8 cellular contexts compared by ENCODE assay signal in genomic region chr5:141604318-141604717, GRCh38. TPM values are rescaled to one million over a fixed set of nuclear protein-coding genes. Genes with fewer than 3 reads are reported as not detected.
A peak's percentile ranks its signal among the peaks of the same experiment; 100 is the strongest.
DNase-seq lines count a peak whose midpoint lies in the region; TF ChIP-seq lines count a peak whose summit lies in the region.

No MANE protein-coding gene starts in this region.

- no peak overlapping the region for H3K4me3 ChIP-seq in AG04449 (ENCODE audit: low read depth, low read length)
- no peak overlapping the region for H3K4me3 ChIP-seq in HEK293 (ENCODE audit: low read depth, low read length)
- no peak overlapping the region for H3K4me3 ChIP-seq in fibroblast of pulmonary artery (replicated peaks; ENCODE audit: low read depth, low read length)

- H3K27ac ChIP-seq in HEK293 (ENCODE audit: extremely low read depth, low read depth, low read length), result no peak overlapping the region

- no peaks in the 10 kb centered on the region for H3K9me3 ChIP-seq in HEK293 (ENCODE audit: control insufficient read depth, insufficient read depth, low read depth, low read length)

- POLR2A ChIA-PET in AG04449 (lab: Yijun Ruan, JAX), result interaction anchor here (0.9 to 1.0 kb wide), 2 partner anchors 12 to 15 kb away, joined by 4 read pairs; partner anchors contain the start of gene DIAPH1
- POLR2A ChIA-PET in HEK293 (lab: Yijun Ruan, JAX), result no interaction called here

- no peak for TF ChIP-seq CTCF in AG04449 (IDR thresholded peaks at IDR 0.05; ENCODE audit: insufficient read depth, low read length, missing control alignments)
- TF ChIP-seq CTCF in HEK293 (tag by site-specific recombination; IDR thresholded peaks at IDR 0.05), result no peak
- no peak for TF ChIP-seq CTCF in fibroblast of pulmonary artery (IDR thresholded peaks at IDR 0.05; ENCODE audit: low read length, missing control alignments)

- 0 out of 2 replicates have a peak, but pooled peaks cover 4% of the 10 kb centered on the region for H3K4me1 ChIP-seq in HEK293 (ENCODE audit: control insufficient read depth, insufficient read depth, low read length)

- CTCF ChIA-PET in AG04449 (lab: Yijun Ruan, JAX), result interaction anchor here (0.8 to 15.0 kb wide), 7 partner anchors 12 to 187 kb away, joined by 3 to 259 read pairs (median 4); partner anchors contain the start of genes DIAPH1 and PCDHGB7
- CTCF ChIA-PET in HEK293 (lab: Yijun Ruan, JAX), result interaction anchor here (1.8 to 3.7 kb wide), 3 partner anchors 12 to 15 kb away, joined by 9 to 30 read pairs (median 25); partner anchors contain the start of gene DIAPH1

- DNase-seq in AG04449 (ENCODE audit: low read depth, low spot score) (peak; percentile 73), T1000 (lab: John Stamatoyannopoulos, UW) (peak; percentile 50), fibroblast of pulmonary artery (ENCODE audit: low read depth) (peak; percentile 96), pulmonary artery endothelial cell (ENCODE audit: low read depth, low spot score) (peak; percentile 36), hypothalamus (lab: John Stamatoyannopoulos, UW) (no peak), ecto neural progenitor cell (ENCODE audit: low spot score) (no peak)
- no peak for DNase-seq in activated CD4-positive, alpha-beta T cell treated with anti-CD3 and anti-CD28 coated beads, Interleukin-2, amount 50 U/mL, for 48 hours

- no peaks in the 10 kb centered on the region for H3K36me3 ChIP-seq in HEK293 (ENCODE audit: control insufficient read depth in 2 of 2, insufficient read depth in 1 of 2, low read length in 2 of 2)

TF ChIP-seq in HEK293, 187 proteins besides CTCF, POLR2A, EP300 and RAD21:
- no peak for TF ChIP-seq ZNF692 (tag by site-specific recombination; IDR thresholded peaks at IDR 0.05)
- TF ChIP-seq REPIN1 (tag by site-specific recombination; IDR thresholded peaks at IDR 0.05; ENCODE audit: low read depth), result no peak
- no peak for TF ChIP-seq AEBP2 (tag by site-specific recombination; IDR thresholded peaks at IDR 0.05; ENCODE audit: borderline replicate concordance)
- no peak for TF ChIP-seq BCL6B (tag by site-specific recombination; IDR thresholded peaks at IDR 0.05)
- peak; percentile 24; the same call in 1 of the 2 replicates for TF ChIP-seq KLF1 (tag by site-specific recombination; IDR thresholded peaks at IDR 0.05)
- TF ChIP-seq ZNF202 (tag by site-specific recombination; IDR thresholded peaks at IDR 0.05; ENCODE audit: borderline replicate concordance), result no peak
- no peak for TF ChIP-seq ZNF558 (tag by site-specific recombination; IDR thresholded peaks at IDR 0.05)
- TF ChIP-seq SETDB1 (IDR thresholded peaks at IDR 0.05; ENCODE audit: insufficient read length, low read length), result no peak

RNA-seq across cellular contexts. Expression of gene DIAPH1, which starts 14.5 kb away (rescaled TPM):
- 42.7 and 52.6 TPM in 2 replicates for total RNA-seq in pulmonary artery endothelial cell

RNA-seq across cellular contexts. Expression of gene HDAC3, which starts 32.3 kb away (rescaled TPM):
- 44.7 and 57.3 TPM in 2 replicates for total RNA-seq in pulmonary artery endothelial cell

RNA-seq across cellular contexts. Expression of gene RELL2, which starts 32.5 kb away (rescaled TPM):
- 2.7 and 3.3 TPM in 2 replicates for total RNA-seq in pulmonary artery endothelial cell

RNA-seq across cellular contexts. Expression of gene FCHSD1, which starts 46.9 kb away (rescaled TPM):
- 20.0 and 22.9 TPM in 2 replicates for total RNA-seq in pulmonary artery endothelial cell

Comparison
In these comparisons a context has a peak if more than half of its experiments do, and no peak if none do; other contexts are left out.
1. DNase-seq: peak in AG04449 (single experiment), T1000 (single experiment), fibroblast of pulmonary artery (single experiment) and pulmonary artery endothelial cell (single experiment); none in activated CD4-positive, alpha-beta T cell treated with anti-CD3 and anti-CD28 coated beads, Interleukin-2, amount 50 U/mL, for 48 hours (0 of 2), hypothalamus (0 of 51) and ecto neural progenitor cell (single experiment).